ENCODE assay signal across 8 cellular contexts in genomic region chr12:45727301-45727993, GRCh38. TPM values are rescaled to one million over a fixed set of nuclear protein-coding genes. Genes with fewer than 3 reads are reported as not detected.
DNase-seq lines count a peak whose midpoint lies in the region; ATAC-seq and TF ChIP-seq lines count a peak whose summit lies in the region.

No MANE protein-coding gene starts in this region.

- H3K9me3 Mint-ChIP-seq in activated T-cell treated with anti-CD3 and anti-CD28 coated beads, Interleukin-2, amount 50 U/mL, for 72 hours = no peaks in the 10 kb centered on the region

- peaks cover 27% of the 10 kb centered on the region for H3K4me1 ChIP-seq in KMS-11 (ENCODE audit: low read depth, poor library complexity, severe bottlenecking)
- H3K4me1 ChIP-seq in Panc1 (ENCODE audit: control insufficient read depth, insufficient read depth, low read length) = peaks cover 21% of the 10 kb centered on the region; the same call in 1 of the 2 replicates
- peaks cover 25 to 47% (median 44%) of the 10 kb centered on the region in 4 donors for H3K4me1 ChIP-seq in esophagus muscularis mucosa
- peaks cover 0 to 28% of the 10 kb centered on the region in 2 donors for H3K4me1 ChIP-seq in muscle layer of duodenum (ENCODE audit: control insufficient read depth in 1 of 2, insufficient read depth in 2 of 2, low read length in 2 of 2)

- no TSS peak for BruUV-seq in Panc1 (replicated peaks; lab: Mats Ljungman, UMichigan)

- H3K4me3 Mint-ChIP-seq in activated T-cell treated with anti-CD3 and anti-CD28 coated beads, Interleukin-2, amount 50 U/mL, for 72 hours = peak overlapping the region; percentile 95 to 100

- peak; percentile 57 for ATAC-seq in GM21786 (IDR thresholded peaks at IDR 0.05; ENCODE audit: unreplicated experiment)
- ATAC-seq in Panc1 = peak; percentile 83
- peak; percentile 60 to 67 for ATAC-seq in activated T-cell treated with anti-CD3 and anti-CD28 coated beads, Interleukin-2, amount 50 U/mL, for 72 hours (replicated peaks in 1 of 2)

- in situ Hi-C loops in Panc1 (cut with HindIII; ENCODE audit: low pct_unique_long_range_greater_than_20kb, low sequenced_read_pairs) = no loop called here

- H3K4me2 ChIP-seq in KMS-11 = peak overlapping the region; percentile 95

- H3K4me3 ChIP-seq in KMS-11 (IDR thresholded peaks at IDR 0.05; ENCODE audit: insufficient read depth, low read depth, low read length) = no peak overlapping the region
- peak overlapping the region; percentile 74 to 97 for H3K4me3 ChIP-seq in Panc1 (ENCODE audit: low read depth in 2 of 2, low read length in 2 of 2)
- peak overlapping the region; percentile 83 to 88 (median 87) for H3K4me3 ChIP-seq in esophagus muscularis mucosa
- peak overlapping the region; percentile 75 to 100 for H3K4me3 ChIP-seq in muscle layer of duodenum (ENCODE audit: low read depth in 1 of 2, low read length in 2 of 2)

- H3K79me2 ChIP-seq in KMS-11 (ENCODE audit: insufficient read depth, low read depth) = peaks cover 81% of the 10 kb centered on the region

- H3K27ac ChIP-seq in KMS-11 (peak overlapping the region; percentile 99), Panc1 (ENCODE audit: low read length) (peak overlapping the region; percentile 97), esophagus muscularis mucosa (replicated peaks in 1 of 4) (peak overlapping the region; percentile 98 to 100 (median 99)), muscle layer of duodenum (ENCODE audit: low read length) (peak overlapping the region; percentile 98)

- H3K9ac ChIP-seq in KMS-11 = peak overlapping the region; percentile 99

- H2AFZ ChIP-seq in KMS-11 (ENCODE audit: low read depth) = peak overlapping the region; percentile 54

- TF ChIP-seq CTCF in KMS-11 (conservative IDR thresholded peaks at IDR 0.05; ENCODE audit: low read depth, low read length) (no peak; the same call in 1 of the 2 replicates), Panc1 (IDR thresholded peaks at IDR 0.05) (no peak), esophagus muscularis mucosa (IDR thresholded peaks at IDR 0.05) (no peak)

- H3K27me3 ChIP-seq in KMS-11 (ENCODE audit: insufficient read depth, low read depth) (no peaks in the 10 kb centered on the region), Panc1 (ENCODE audit: control insufficient read depth, insufficient read depth, low read length) (no peaks in the 10 kb centered on the region), esophagus muscularis mucosa (no peaks in the 10 kb centered on the region), muscle layer of duodenum (ENCODE audit: low read depth, low read length) (no peaks in the 10 kb centered on the region)

- H3K9me3 ChIP-seq in Panc1 (ENCODE audit: control insufficient read depth, insufficient read depth, low read depth, low read length) (no peaks in the 10 kb centered on the region), esophagus muscularis mucosa (no peaks in the 10 kb centered on the region), muscle layer of duodenum (ENCODE audit: control insufficient read depth in 1 of 2, low read length in 2 of 2) (no peaks in the 10 kb centered on the region)

- DNase-seq in DMS79 treated with DMSO at 0.1 percent for 48 hours (lab: John Stamatoyannopoulos, UW) (peak; percentile 94), Panc1 (ENCODE audit: low read depth, low spot score) (peak; percentile 95), esophagus muscularis mucosa (ENCODE audit: extremely low spot score) (peak; percentile 97)
- DNase-seq in activated T-cell treated with anti-CD3 and anti-CD28 coated beads, Interleukin-2, amount 50 U/mL, for 72 hours = peak; percentile 93
- peak; percentile 72 for DNase-seq in stimulated activated CD8-positive, alpha-beta memory T cell treated with anti-CD3 and anti-CD28 coated beads, Interleukin-7, amount 100 ng/mL, for 24 hours (ENCODE audit: low read depth)

- H3K27ac Mint-ChIP-seq in activated T-cell treated with anti-CD3 and anti-CD28 coated beads, Interleukin-2, amount 50 U/mL, for 72 hours = peak overlapping the region; percentile 100

- H3K36me3 Mint-ChIP-seq in activated T-cell treated with anti-CD3 and anti-CD28 coated beads, Interleukin-2, amount 50 U/mL, for 72 hours (ENCODE audit: insufficient read depth in 2 of 2) = peaks cover 8 to 18% of the 10 kb centered on the region in 2 donors

- no peak for TF ChIP-seq EP300 in esophagus muscularis mucosa (IDR thresholded peaks at IDR 0.05)

- POLR2A ChIA-PET in Panc1 (lab: Charles Lee) = interaction anchor here (0.6 kb wide), 1 partner anchor 413 kb away, joined by 3 read pairs; no protein-coding TSS in a partner anchor

- intact Hi-C loops in Panc1 (cut with micrococcal nuclease; ENCODE audit: unreplicated experiment) (loop anchor here (5.0 kb wide), 1 partner anchor 555 kb away; no protein-coding TSS in a partner anchor), esophagus muscularis mucosa (cut with DNase I) (loop anchor here (10.0 kb wide), 1 partner anchor 513 kb away; the partner anchor contains the start of gene ANO6)

- peaks cover 25% of the 10 kb centered on the region for H3K4me1 Mint-ChIP-seq in activated T-cell treated with anti-CD3 and anti-CD28 coated beads, Interleukin-2, amount 50 U/mL, for 72 hours (ENCODE audit: low read depth)

- 0% methylated on average over 23 of the region's 45 CpGs for WGBS in esophagus muscularis mucosa

- H3K36me3 ChIP-seq in KMS-11 (ENCODE audit: insufficient read depth) = no peaks in the 10 kb centered on the region
- peaks cover 6% of the 10 kb centered on the region for H3K36me3 ChIP-seq in Panc1 (ENCODE audit: control insufficient read depth, insufficient read depth, low read length)
- no peaks in the 10 kb centered on the region for H3K36me3 ChIP-seq in esophagus muscularis mucosa
- peaks cover 0 to 3% of the 10 kb centered on the region in 2 donors for H3K36me3 ChIP-seq in muscle layer of duodenum (ENCODE audit: control insufficient read depth in 1 of 2, insufficient read depth in 2 of 2, low read length in 2 of 2)

- H3K27me3 Mint-ChIP-seq in activated T-cell treated with anti-CD3 and anti-CD28 coated beads, Interleukin-2, amount 50 U/mL, for 72 hours (ENCODE audit: low read depth) = no peaks in the 10 kb centered on the region

- peaks cover 6% of the 10 kb centered on the region; the same call in 1 of the 2 replicates for H4K20me1 ChIP-seq in KMS-11 (ENCODE audit: insufficient read depth)

- peak; percentile 33 for TF ChIP-seq POLR2A in esophagus muscularis mucosa (IDR thresholded peaks at IDR 0.05; ENCODE audit: low read depth)

- CTCF ChIA-PET in Panc1 (lab: Charles Lee) = interaction anchor here (1.1 to 2.4 kb wide), 3 partner anchors 134 to 183 kb away, joined by 3 to 10 read pairs (median 5); no protein-coding TSS in a partner anchor

RNA-seq across cellular contexts. Expression of gene ARID2, which starts 2.1 kb away (rescaled TPM):
- total RNA-seq in Panc1 (2021; ENCODE audit: unreplicated experiment) (39.5 TPM), esophagus muscularis mucosa (10 to 100 TPM; 24.0 to 45.3 (median 33.0) TPM)
- 10.8 TPM for polyA plus RNA-seq in Panc1 (2012; ENCODE audit: insufficient read length)
- 10 to 100 TPM; 29.6 TPM for total RNA-seq in activated T-cell treated with anti-CD3 and anti-CD28 coated beads, Interleukin-2, amount 50 U/mL, for 72 hours
